In the genomic region with DNA sequence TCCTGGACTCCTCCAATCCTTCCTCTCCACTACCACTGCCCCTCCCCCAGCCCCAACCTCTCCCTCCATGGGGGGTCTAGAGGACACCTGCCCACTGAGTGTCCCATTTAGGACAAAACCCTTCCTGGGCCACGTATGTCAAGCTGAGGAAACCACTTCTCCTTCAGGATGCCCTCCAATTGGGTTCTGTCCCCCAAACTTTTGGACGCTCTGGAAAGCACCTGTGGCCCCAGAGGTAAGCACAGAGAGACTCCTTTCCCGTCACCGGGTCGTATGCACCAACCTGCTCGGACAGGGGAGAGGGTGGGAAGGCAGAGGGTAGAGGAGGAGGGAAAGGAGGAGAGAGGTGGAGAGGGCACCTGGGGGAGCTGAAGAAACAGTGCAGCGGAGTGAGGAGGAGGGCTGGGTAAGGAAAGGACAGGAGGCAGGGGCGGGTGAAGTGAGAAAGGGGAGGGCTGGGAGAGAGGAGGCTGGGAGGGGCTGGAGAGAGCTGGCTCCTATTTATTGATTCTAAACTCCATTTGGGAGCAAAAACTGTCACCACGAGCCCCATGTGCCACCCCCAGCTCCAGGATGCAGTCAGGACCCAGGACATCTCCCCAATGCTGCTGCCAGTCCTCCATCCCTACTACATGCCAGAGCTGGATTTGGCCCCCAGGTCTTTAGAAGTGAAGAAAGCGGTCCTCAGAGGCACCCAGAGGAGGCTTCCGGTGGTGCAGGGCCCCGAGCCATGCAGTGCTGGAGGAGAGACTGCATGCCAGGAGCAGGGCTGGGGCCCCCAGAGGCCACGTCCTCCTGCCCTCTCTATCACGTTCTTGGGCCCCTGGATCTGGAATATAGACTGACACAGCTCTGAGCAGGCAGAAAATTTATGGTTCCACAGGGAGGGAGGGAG, we compare ENCODE assay signal across 11 cellular contexts. TPM values are rescaled to one million over a fixed set of nuclear protein-coding genes. Genes with fewer than 3 reads are reported as not detected.
DNase-seq lines count a peak whose midpoint lies in the region; ATAC-seq and TF ChIP-seq lines count a peak whose summit lies in the region.
"Had no signal": no experiment of that assay in that cellular context is flagged by ENCODE, and none has a peak within 500 bp of the region (broad histone marks: within the 10 kb centered on the region; RNA-seq: fewer than 3 reads in every experiment).

No MANE protein-coding gene starts in this region.

- ATAC-seq in stimulated activated naive CD8-positive, alpha-beta T cell treated with anti-CD3 and anti-CD28 coated beads, Interleukin-15, amount 100 ng/mL, for 72 hours = peak; percentile 52
- no peak for ATAC-seq in stimulated activated naive CD8-positive, alpha-beta T cell treated with anti-CD3 and anti-CD28 coated beads, Interleukin-15, Interleukin-2, amounts not matched to agents 100 U/mL and 50 U/mL, for 24 hours
- ATAC-seq in foreskin keratinocyte (peak; percentile 35), HG03196 (IDR thresholded peaks at IDR 0.05; ENCODE audit: unreplicated experiment) (no peak)

- intact Hi-C loops in tibial artery (cut with DNase I; ENCODE audit: low total_unique reads) = no loop called here

- no peaks in the 10 kb centered on the region for H3K9me3 Mint-ChIP-seq in stimulated activated naive CD8-positive, alpha-beta T cell treated with anti-CD3 and anti-CD28 coated beads, Interleukin-15, amount 100 ng/mL, for 72 hours

- H3K9ac ChIP-seq in NT2/D1 (ENCODE audit: insufficient read length, low read depth) = peak overlapping the region; percentile 29

- H3K9me3 ChIP-seq in NT2/D1 (ENCODE audit: insufficient read depth, low read length) = 0 out of 2 replicates have a peak, but pooled peaks cover 6% of the 10 kb centered on the region
- no peaks in the 10 kb centered on the region for H3K9me3 ChIP-seq in tibial artery

- H3K36me3 ChIP-seq in NT2/D1 (ENCODE audit: insufficient read depth, insufficient read length, low read length) = no peaks in the 10 kb centered on the region
- no peaks in the 10 kb centered on the region for H3K36me3 ChIP-seq in tibial artery

- DNase-seq in stimulated activated naive CD8-positive, alpha-beta T cell treated with anti-CD3 and anti-CD28 coated beads, Interleukin-15, amount 100 ng/mL, for 72 hours = no peak
- no peak for DNase-seq in stimulated activated naive CD8-positive, alpha-beta T cell treated with anti-CD3 and anti-CD28 coated beads, Interleukin-15, Interleukin-2, amounts not matched to agents 100 U/mL and 50 U/mL, for 24 hours
- no peak for DNase-seq in NT2/D1 (ENCODE audit: low read depth, low spot score)
- DNase-seq in foreskin keratinocyte = no peak
- DNase-seq in NCI-H774 (lab: John Stamatoyannopoulos, UW) = no peak
- DNase-seq in inferior parietal cortex (ENCODE audit: extremely low spot score) = no peak
- no peak for DNase-seq in tibial artery
- DNase-seq: NCI-H2081, T-helper 2 cell had no signal

- H3K27me3 ChIP-seq in NT2/D1 (ENCODE audit: insufficient read depth, insufficient read length) (peaks cover 39% of the 10 kb centered on the region), foreskin keratinocyte (peaks cover 83% of the 10 kb centered on the region), tibial artery (peaks cover 3 to 57% of the 10 kb centered on the region in 2 donors)

- H3K27ac Mint-ChIP-seq in stimulated activated naive CD8-positive, alpha-beta T cell treated with anti-CD3 and anti-CD28 coated beads, Interleukin-15, amount 100 ng/mL, for 72 hours = no peak overlapping the region

- H3K4me1 Mint-ChIP-seq in stimulated activated naive CD8-positive, alpha-beta T cell treated with anti-CD3 and anti-CD28 coated beads, Interleukin-15, amount 100 ng/mL, for 72 hours = no peaks in the 10 kb centered on the region

- no peak overlapping the region for H3K4me3 Mint-ChIP-seq in stimulated activated naive CD8-positive, alpha-beta T cell treated with anti-CD3 and anti-CD28 coated beads, Interleukin-15, amount 100 ng/mL, for 72 hours

- H3K27ac ChIP-seq in foreskin keratinocyte (no peak overlapping the region), tibial artery (no peak overlapping the region)
- H3K27ac ChIP-seq: skin epidermis had no signal

- peak; percentile 44 for TF ChIP-seq CTCF in foreskin keratinocyte (conservative IDR thresholded peaks at IDR 0.05)
- TF ChIP-seq CTCF in tibial artery (IDR thresholded peaks at IDR 0.05) = no peak

- H3K27me3 Mint-ChIP-seq in stimulated activated naive CD8-positive, alpha-beta T cell treated with anti-CD3 and anti-CD28 coated beads, Interleukin-15, amount 100 ng/mL, for 72 hours = peaks cover 53% of the 10 kb centered on the region

- H3K4me3 ChIP-seq in NT2/D1 (ENCODE audit: insufficient read length, low read depth) (no peak overlapping the region), tibial artery (no peak overlapping the region)

- peaks cover 23% of the 10 kb centered on the region for H3K4me1 ChIP-seq in NT2/D1 (ENCODE audit: insufficient read depth, insufficient read length)
- H3K4me1 ChIP-seq in foreskin keratinocyte = no peaks in the 10 kb centered on the region
- H3K4me1 ChIP-seq in tibial artery = peaks cover 0 to 22% (median 13%) of the 10 kb centered on the region in 4 donors

RNA-seq across cellular contexts. Expression of a gene that starts 53.6 kb away (rescaled TPM):
- total RNA-seq in foreskin keratinocyte = not detected in 2 replicates
- not detected in 2 replicates for polyA plus RNA-seq in foreskin keratinocyte

Comparison
In these comparisons a context has a peak if more than half of its experiments do, and no peak if none do; other contexts are left out.
1. ATAC-seq: peak in stimulated activated naive CD8-positive, alpha-beta T cell treated with anti-CD3 and anti-CD28 coated beads, Interleukin-15, amount 100 ng/mL, for 72 hours (single experiment) and foreskin keratinocyte (single experiment); none in stimulated activated naive CD8-positive, alpha-beta T cell treated with anti-CD3 and anti-CD28 coated beads, Interleukin-15, Interleukin-2, amounts not matched to agents 100 U/mL and 50 U/mL, for 24 hours (single experiment) and HG03196 (single experiment).